ENCODE assay signal across 1 cellular context in the genomic region with DNA sequence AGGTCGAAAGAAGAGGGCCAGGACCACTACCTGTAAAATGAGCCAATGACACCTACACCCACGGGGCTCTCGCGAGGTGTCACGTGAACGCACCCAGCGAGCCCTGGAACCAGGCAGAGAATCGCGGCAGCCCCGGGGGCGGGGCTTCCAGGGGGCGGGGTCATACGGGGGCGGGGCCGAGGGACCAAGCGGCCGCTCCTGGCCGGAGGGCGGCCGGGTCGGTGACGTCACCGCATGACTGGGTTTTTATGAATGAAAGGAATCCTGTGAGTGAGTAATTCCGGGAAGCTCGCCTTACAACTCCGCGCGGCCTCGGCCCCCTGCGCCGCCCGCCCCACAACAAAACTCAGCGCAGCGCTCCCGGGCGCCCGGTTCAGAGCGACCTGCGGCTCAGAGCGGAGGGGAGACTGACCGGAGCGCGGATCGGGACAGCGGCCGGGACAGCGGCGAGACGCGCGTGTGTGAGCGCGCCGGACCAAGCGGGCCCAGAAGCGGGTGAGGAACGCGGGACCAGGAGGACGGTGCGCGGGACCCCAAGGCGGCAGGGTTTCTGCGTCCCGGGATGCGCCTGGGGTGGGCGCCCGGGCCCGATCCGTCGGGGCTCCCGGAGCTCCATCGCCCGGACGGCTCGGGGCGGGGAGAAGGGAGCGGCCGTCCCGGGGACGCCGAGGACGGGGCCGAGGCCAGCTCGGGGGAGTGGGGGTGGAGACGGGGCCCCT.
A peak's percentile ranks its signal among the peaks of the same experiment; 100 is the strongest.
TF ChIP-seq lines count a peak whose summit lies in the region.

A gene (plus strand): TSS at position 277 of the 719 bp plus-strand sequence. CDS start 11,860 bp downstream, outside the sequence.

TF ChIP-seq in K562, 482 proteins besides CTCF, POLR2A, EP300 and RAD21 (continued from another document and continues in another):
- TF ChIP-seq, protein P1, sequence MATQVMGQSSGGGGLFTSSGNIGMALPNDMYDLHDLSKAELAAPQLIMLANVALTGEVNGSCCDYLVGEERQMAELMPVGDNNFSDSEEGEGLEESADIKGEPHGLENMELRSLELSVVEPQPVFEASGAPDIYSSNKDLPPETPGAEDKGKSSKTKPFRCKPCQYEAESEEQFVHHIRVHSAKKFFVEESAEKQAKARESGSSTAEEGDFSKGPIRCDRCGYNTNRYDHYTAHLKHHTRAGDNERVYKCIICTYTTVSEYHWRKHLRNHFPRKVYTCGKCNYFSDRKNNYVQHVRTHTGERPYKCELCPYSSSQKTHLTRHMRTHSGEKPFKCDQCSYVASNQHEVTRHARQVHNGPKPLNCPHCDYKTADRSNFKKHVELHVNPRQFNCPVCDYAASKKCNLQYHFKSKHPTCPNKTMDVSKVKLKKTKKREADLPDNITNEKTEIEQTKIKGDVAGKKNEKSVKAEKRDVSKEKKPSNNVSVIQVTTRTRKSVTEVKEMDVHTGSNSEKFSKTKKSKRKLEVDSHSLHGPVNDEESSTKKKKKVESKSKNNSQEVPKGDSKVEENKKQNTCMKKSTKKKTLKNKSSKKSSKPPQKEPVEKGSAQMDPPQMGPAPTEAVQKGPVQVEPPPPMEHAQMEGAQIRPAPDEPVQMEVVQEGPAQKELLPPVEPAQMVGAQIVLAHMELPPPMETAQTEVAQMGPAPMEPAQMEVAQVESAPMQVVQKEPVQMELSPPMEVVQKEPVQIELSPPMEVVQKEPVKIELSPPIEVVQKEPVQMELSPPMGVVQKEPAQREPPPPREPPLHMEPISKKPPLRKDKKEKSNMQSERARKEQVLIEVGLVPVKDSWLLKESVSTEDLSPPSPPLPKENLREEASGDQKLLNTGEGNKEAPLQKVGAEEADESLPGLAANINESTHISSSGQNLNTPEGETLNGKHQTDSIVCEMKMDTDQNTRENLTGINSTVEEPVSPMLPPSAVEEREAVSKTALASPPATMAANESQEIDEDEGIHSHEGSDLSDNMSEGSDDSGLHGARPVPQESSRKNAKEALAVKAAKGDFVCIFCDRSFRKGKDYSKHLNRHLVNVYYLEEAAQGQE (CRISPR knock-in tag; IDR thresholded peaks at IDR 0.05; ENCODE audit: low read depth) = 0 out of 2 replicates have a peak, but pooled peaks have one; percentile 17
- no peak for TF ChIP-seq RNF2 (IDR thresholded peaks at IDR 0.05)
- TF ChIP-seq ETV1 (tag; conservative IDR thresholded peaks at IDR 0.05; ENCODE audit: low read depth) = no peak
- TF ChIP-seq, protein P2, sequence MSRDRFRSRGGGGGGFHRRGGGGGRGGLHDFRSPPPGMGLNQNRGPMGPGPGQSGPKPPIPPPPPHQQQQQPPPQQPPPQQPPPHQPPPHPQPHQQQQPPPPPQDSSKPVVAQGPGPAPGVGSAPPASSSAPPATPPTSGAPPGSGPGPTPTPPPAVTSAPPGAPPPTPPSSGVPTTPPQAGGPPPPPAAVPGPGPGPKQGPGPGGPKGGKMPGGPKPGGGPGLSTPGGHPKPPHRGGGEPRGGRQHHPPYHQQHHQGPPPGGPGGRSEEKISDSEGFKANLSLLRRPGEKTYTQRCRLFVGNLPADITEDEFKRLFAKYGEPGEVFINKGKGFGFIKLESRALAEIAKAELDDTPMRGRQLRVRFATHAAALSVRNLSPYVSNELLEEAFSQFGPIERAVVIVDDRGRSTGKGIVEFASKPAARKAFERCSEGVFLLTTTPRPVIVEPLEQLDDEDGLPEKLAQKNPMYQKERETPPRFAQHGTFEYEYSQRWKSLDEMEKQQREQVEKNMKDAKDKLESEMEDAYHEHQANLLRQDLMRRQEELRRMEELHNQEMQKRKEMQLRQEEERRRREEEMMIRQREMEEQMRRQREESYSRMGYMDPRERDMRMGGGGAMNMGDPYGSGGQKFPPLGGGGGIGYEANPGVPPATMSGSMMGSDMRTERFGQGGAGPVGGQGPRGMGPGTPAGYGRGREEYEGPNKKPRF (IDR thresholded peaks at IDR 0.05; ENCODE audit: low read depth, low read length) = no peak
- TF ChIP-seq, protein P3, sequence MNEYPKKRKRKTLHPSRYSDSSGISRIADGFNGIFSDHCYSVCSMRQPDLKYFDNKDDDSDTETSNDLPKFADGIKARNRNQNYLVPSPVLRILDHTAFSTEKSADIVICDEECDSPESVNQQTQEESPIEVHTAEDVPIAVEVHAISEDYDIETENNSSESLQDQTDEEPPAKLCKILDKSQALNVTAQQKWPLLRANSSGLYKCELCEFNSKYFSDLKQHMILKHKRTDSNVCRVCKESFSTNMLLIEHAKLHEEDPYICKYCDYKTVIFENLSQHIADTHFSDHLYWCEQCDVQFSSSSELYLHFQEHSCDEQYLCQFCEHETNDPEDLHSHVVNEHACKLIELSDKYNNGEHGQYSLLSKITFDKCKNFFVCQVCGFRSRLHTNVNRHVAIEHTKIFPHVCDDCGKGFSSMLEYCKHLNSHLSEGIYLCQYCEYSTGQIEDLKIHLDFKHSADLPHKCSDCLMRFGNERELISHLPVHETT (CRISPR knock-in tag; conservative IDR thresholded peaks at IDR 0.05 in 1 of 2, IDR thresholded peaks at IDR 0.05 in 1 of 2) = peak in 1 of 2 experiments; percentile 56; a peak in 1 of 4 replicates
- peak; percentile 81 for TF ChIP-seq CREM (IDR thresholded peaks at IDR 0.05; ENCODE audit: low read depth)
- no peak for TF ChIP-seq ZNF121 (CRISPR knock-in tag; conservative IDR thresholded peaks at IDR 0.05)
- no peak for TF ChIP-seq SMARCB1 (IDR thresholded peaks at IDR 0.05; ENCODE audit: insufficient read length, low read depth)
- TF ChIP-seq SRSF1 (IDR thresholded peaks at IDR 0.05; ENCODE audit: low read depth, low read length) = no peak
- TF ChIP-seq, protein P4, sequence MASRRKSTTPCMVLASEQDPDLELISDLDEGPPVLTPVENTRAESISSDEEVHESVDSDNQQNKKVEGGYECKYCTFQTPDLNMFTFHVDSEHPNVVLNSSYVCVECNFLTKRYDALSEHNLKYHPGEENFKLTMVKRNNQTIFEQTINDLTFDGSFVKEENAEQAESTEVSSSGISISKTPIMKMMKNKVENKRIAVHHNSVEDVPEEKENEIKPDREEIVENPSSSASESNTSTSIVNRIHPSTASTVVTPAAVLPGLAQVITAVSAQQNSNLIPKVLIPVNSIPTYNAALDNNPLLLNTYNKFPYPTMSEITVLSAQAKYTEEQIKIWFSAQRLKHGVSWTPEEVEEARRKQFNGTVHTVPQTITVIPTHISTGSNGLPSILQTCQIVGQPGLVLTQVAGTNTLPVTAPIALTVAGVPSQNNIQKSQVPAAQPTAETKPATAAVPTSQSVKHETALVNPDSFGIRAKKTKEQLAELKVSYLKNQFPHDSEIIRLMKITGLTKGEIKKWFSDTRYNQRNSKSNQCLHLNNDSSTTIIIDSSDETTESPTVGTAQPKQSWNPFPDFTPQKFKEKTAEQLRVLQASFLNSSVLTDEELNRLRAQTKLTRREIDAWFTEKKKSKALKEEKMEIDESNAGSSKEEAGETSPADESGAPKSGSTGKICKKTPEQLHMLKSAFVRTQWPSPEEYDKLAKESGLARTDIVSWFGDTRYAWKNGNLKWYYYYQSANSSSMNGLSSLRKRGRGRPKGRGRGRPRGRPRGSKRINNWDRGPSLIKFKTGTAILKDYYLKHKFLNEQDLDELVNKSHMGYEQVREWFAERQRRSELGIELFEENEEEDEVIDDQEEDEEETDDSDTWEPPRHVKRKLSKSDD (conservative IDR thresholded peaks at IDR 0.05; ENCODE audit: low read length) = no peak
- no peak for TF ChIP-seq STAG1 (CRISPR knock-in tag; IDR thresholded peaks at IDR 0.05; ENCODE audit: borderline replicate concordance)
- no peak for TF ChIP-seq ZFP36 (IDR thresholded peaks at IDR 0.05; ENCODE audit: low read depth, low read length, partially characterized antibody)
- TF ChIP-seq NR4A1 (CRISPR knock-in tag; IDR thresholded peaks at IDR 0.05) = no peak
- no peak for TF ChIP-seq NR4A1 (tag; IDR thresholded peaks at IDR 0.05)
- TF ChIP-seq, protein P5, sequence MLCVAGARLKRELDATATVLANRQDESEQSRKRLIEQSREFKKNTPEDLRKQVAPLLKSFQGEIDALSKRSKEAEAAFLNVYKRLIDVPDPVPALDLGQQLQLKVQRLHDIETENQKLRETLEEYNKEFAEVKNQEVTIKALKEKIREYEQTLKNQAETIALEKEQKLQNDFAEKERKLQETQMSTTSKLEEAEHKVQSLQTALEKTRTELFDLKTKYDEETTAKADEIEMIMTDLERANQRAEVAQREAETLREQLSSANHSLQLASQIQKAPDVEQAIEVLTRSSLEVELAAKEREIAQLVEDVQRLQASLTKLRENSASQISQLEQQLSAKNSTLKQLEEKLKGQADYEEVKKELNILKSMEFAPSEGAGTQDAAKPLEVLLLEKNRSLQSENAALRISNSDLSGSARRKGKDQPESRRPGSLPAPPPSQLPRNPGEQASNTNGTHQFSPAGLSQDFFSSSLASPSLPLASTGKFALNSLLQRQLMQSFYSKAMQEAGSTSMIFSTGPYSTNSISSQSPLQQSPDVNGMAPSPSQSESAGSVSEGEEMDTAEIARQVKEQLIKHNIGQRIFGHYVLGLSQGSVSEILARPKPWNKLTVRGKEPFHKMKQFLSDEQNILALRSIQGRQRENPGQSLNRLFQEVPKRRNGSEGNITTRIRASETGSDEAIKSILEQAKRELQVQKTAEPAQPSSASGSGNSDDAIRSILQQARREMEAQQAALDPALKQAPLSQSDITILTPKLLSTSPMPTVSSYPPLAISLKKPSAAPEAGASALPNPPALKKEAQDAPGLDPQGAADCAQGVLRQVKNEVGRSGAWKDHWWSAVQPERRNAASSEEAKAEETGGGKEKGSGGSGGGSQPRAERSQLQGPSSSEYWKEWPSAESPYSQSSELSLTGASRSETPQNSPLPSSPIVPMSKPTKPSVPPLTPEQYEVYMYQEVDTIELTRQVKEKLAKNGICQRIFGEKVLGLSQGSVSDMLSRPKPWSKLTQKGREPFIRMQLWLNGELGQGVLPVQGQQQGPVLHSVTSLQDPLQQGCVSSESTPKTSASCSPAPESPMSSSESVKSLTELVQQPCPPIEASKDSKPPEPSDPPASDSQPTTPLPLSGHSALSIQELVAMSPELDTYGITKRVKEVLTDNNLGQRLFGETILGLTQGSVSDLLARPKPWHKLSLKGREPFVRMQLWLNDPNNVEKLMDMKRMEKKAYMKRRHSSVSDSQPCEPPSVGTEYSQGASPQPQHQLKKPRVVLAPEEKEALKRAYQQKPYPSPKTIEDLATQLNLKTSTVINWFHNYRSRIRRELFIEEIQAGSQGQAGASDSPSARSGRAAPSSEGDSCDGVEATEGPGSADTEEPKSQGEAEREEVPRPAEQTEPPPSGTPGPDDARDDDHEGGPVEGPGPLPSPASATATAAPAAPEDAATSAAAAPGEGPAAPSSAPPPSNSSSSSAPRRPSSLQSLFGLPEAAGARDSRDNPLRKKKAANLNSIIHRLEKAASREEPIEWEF (CRISPR knock-in tag; IDR thresholded peaks at IDR 0.05) = no peak
- TF ChIP-seq NBN (IDR thresholded peaks at IDR 0.05; ENCODE audit: low read depth) = peak; percentile 49; the same call in 1 of the 2 replicates
- TF ChIP-seq, protein P6, sequence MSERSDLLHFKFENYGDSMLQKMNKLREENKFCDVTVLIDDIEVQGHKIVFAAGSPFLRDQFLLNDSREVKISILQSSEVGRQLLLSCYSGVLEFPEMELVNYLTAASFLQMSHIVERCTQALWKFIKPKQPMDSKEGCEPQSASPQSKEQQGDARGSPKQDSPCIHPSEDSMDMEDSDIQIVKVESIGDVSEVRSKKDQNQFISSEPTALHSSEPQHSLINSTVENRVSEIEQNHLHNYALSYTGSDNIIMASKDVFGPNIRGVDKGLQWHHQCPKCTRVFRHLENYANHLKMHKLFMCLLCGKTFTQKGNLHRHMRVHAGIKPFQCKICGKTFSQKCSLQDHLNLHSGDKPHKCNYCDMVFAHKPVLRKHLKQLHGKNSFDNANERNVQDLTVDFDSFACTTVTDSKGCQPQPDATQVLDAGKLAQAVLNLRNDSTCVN (CRISPR knock-in tag; IDR thresholded peaks at IDR 0.05) = no peak
- no peak for TF ChIP-seq KAT2B (IDR thresholded peaks at IDR 0.05; ENCODE audit: low read depth, low read length)
- no peak for TF ChIP-seq MYBL2 (IDR thresholded peaks at IDR 0.05; ENCODE audit: low read depth)
- TF ChIP-seq MYBL2 (CRISPR knock-in tag; IDR thresholded peaks at IDR 0.05; ENCODE audit: borderline replicate concordance) = no peak
- TF ChIP-seq MCM3 (IDR thresholded peaks at IDR 0.05) = no peak
- no peak for TF ChIP-seq MCM5 (IDR thresholded peaks at IDR 0.05; ENCODE audit: low read depth)
- no peak for TF ChIP-seq MECOM (CRISPR knock-in tag; IDR thresholded peaks at IDR 0.05)
- TF ChIP-seq HDAC1 (IDR thresholded peaks at IDR 0.05) = peak in 1 of 2 experiments; percentile 38; a peak in 2 of 4 replicates
- TF ChIP-seq TSC22D4 (tag; IDR thresholded peaks at IDR 0.05) = no peak
- TF ChIP-seq, protein P7, sequence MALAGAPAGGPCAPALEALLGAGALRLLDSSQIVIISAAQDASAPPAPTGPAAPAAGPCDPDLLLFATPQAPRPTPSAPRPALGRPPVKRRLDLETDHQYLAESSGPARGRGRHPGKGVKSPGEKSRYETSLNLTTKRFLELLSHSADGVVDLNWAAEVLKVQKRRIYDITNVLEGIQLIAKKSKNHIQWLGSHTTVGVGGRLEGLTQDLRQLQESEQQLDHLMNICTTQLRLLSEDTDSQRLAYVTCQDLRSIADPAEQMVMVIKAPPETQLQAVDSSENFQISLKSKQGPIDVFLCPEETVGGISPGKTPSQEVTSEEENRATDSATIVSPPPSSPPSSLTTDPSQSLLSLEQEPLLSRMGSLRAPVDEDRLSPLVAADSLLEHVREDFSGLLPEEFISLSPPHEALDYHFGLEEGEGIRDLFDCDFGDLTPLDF (CRISPR knock-in tag; IDR thresholded peaks at IDR 0.05) = no peak
- no peak for TF ChIP-seq HDGF (IDR thresholded peaks at IDR 0.05)
- TF ChIP-seq RFX5 (IDR thresholded peaks at IDR 0.05; ENCODE audit: low read depth, low read length) = no peak
- TF ChIP-seq ZNF780A (CRISPR knock-in tag; IDR thresholded peaks at IDR 0.05) = no peak
- TF ChIP-seq SMC3 (conservative IDR thresholded peaks at IDR 0.05; ENCODE audit: insufficient read depth, low read depth, low read length) = no peak
- no peak for TF ChIP-seq WHSC1 (IDR thresholded peaks at IDR 0.05; ENCODE audit: low read length)
- TF ChIP-seq, protein P8, sequence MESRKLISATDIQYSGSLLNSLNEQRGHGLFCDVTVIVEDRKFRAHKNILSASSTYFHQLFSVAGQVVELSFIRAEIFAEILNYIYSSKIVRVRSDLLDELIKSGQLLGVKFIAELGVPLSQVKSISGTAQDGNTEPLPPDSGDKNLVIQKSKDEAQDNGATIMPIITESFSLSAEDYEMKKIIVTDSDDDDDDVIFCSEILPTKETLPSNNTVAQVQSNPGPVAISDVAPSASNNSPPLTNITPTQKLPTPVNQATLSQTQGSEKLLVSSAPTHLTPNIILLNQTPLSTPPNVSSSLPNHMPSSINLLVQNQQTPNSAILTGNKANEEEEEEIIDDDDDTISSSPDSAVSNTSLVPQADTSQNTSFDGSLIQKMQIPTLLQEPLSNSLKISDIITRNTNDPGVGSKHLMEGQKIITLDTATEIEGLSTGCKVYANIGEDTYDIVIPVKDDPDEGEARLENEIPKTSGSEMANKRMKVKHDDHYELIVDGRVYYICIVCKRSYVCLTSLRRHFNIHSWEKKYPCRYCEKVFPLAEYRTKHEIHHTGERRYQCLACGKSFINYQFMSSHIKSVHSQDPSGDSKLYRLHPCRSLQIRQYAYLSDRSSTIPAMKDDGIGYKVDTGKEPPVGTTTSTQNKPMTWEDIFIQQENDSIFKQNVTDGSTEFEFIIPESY (CRISPR knock-in tag; IDR thresholded peaks at IDR 0.05) = no peak
- peak; percentile 92 for TF ChIP-seq RBFOX2 (IDR thresholded peaks at IDR 0.05; ENCODE audit: low read depth, low read length)
- no peak for TF ChIP-seq DDX20 (tag; IDR thresholded peaks at IDR 0.05; ENCODE audit: low read depth)
- TF ChIP-seq BRCA1 (IDR thresholded peaks at IDR 0.05) = no peak
- no peak for TF ChIP-seq BRCA1 (CRISPR knock-in tag; IDR thresholded peaks at IDR 0.05)
- TF ChIP-seq, protein P9, sequence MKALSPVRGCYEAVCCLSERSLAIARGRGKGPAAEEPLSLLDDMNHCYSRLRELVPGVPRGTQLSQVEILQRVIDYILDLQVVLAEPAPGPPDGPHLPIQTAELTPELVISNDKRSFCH (CRISPR knock-in tag; IDR thresholded peaks at IDR 0.05) = no peak
- TF ChIP-seq, protein P9 (tag; IDR thresholded peaks at IDR 0.05) = no peak
- no peak for TF ChIP-seq BRF1 (IDR thresholded peaks at IDR 0.05; ENCODE audit: borderline replicate concordance, extremely low read depth, insufficient read length)
